ENCODE assay signal across 12 cellular contexts in the genomic region with DNA sequence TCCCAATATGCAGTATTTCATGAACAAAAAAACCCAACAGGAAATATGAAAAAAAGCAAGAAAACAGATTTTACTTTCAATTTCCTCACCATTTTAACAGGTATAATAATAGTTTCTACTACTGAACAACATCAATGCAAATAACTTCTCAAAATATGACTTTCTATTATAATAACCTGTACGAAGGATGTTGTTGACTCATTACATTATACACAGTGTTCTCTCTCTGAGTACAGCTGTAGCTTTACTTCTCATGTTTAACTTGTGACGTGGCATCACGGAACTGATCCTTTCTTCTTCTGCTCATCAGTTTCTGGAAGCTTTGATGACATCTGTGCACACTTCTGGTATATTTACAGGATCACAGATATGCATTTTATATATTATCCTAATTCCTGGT. TPM values are rescaled to one million over a fixed set of nuclear protein-coding genes. Genes with fewer than 3 reads are reported as not detected.
DNase-seq lines count a peak whose midpoint lies in the region; ATAC-seq and TF ChIP-seq lines count a peak whose summit lies in the region.
"Had no signal": no experiment of that assay in that cellular context is flagged by ENCODE, and none has a peak within 500 bp of the region (broad histone marks: within the 10 kb centered on the region; RNA-seq: fewer than 3 reads in every experiment).

No MANE protein-coding gene starts in this region.

- no peaks in the 10 kb centered on the region for H3K4me1 ChIP-seq in gastrocnemius medialis
- H3K4me1 ChIP-seq: upper lobe of left lung had no signal

- in situ Hi-C loops in gastrocnemius medialis (cut with MboI; ENCODE audit: low sequenced_read_pairs in 4 of 4), result no loop called here

- DNase-seq in GM12865 (ENCODE audit: low read depth) (peak; percentile 80), KG1 (lab: John Stamatoyannopoulos, UW) (no peak), epidermal melanocyte (ENCODE audit: insufficient read length, low spot score) (no peak), gastrocnemius medialis (no peak), OCI-M1 (lab: John Stamatoyannopoulos, UW) (no peak)
- DNase-seq: endodermal cell, NCI-H1092 treated with DMSO at 0.1 percent for 48 hours, upper lobe of left lung had no signal

- no peaks in the 10 kb centered on the region for H3K27me3 ChIP-seq in gastrocnemius medialis
- H3K27me3 ChIP-seq: upper lobe of left lung had no signal

- intact Hi-C loops in gastrocnemius medialis (cut with DNase I; ENCODE audit: low total_unique reads), result no loop called here

- no peaks in the 10 kb centered on the region for H3K9me3 ChIP-seq in gastrocnemius medialis
- H3K9me3 ChIP-seq: upper lobe of left lung had no signal

- TF ChIP-seq POLR2A in gastrocnemius medialis (IDR thresholded peaks at IDR 0.05), result no peak

- peaks cover 0 to 72% of the 10 kb centered on the region in 2 donors for H3K36me3 ChIP-seq in gastrocnemius medialis

- H3K4me3 ChIP-seq in GM12865 (ENCODE audit: low read depth, low read length) (no peak overlapping the region), gastrocnemius medialis (no peak overlapping the region)
- H3K4me3 ChIP-seq: upper lobe of left lung had no signal

- TF ChIP-seq CTCF in GM12865 (IDR thresholded peaks at IDR 0.05; ENCODE audit: insufficient read depth, low read depth, low read length, missing control alignments) (no peak), gastrocnemius medialis (IDR thresholded peaks at IDR 0.05 in 4 of 5, conservative IDR thresholded peaks at IDR 0.05 in 1 of 5) (no peak)

- no peak overlapping the region for H3K27ac ChIP-seq in gastrocnemius medialis
- H3K27ac ChIP-seq: upper lobe of left lung had no signal

- ATAC-seq in GM19324 (IDR thresholded peaks at IDR 0.05; ENCODE audit: low FRiP score, unreplicated experiment) (peak; percentile 78), HG02798 (IDR thresholded peaks at IDR 0.05; ENCODE audit: poor library complexity, unreplicated experiment) (peak; percentile 90), HG03565 (IDR thresholded peaks at IDR 0.05; ENCODE audit: unreplicated experiment) (peak; percentile 95), gastrocnemius medialis (no peak)
- ATAC-seq: HCT116 had no signal

RNA-seq across cellular contexts. Expression of a gene that starts 40.0 kb away (rescaled TPM):
- under 1 TPM in 2 of 4 donors, not detected in 2; 0.39 to 0.41 TPM for total RNA-seq in gastrocnemius medialis

Comparison
In these comparisons a context has a peak if more than half of its experiments do, and no peak if none do; other contexts are left out.
1. ATAC-seq: peak in GM19324 (single experiment), HG02798 (single experiment) and HG03565 (single experiment); none in gastrocnemius medialis (0 of 2).